ENCODE assay signal across 20 cellular contexts in the genomic region with DNA sequence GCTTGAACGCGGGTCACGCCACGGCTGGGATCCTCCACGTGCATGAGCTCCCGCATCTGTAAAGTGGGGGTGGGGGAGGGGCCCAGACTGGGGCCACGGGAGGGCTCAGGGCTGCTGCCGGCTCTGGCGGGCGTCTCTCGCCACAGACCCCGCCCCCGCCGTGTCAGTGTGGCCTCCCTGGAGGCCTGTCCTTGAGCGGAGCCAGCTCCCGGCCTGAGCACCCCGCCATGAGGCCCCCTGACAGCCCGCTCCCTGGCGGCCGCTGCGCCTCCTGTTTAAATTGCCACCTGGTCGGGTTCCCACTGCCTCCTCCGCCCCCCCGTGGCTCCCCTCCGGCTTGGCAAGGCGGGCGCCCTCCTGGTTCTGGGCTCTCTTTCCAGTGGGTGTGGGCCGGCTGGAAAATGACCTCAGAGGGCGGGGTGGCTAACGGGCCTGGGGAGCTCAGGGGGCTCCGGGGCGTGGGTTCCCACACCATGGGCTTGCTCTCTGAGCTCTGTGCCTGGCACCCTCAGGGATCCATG. TPM values are rescaled to one million over a fixed set of nuclear protein-coding genes. Genes with fewer than 3 reads are reported as not detected.
"Had no signal": no experiment of that assay in that cellular context is flagged by ENCODE, and none has a peak within 500 bp of the region (broad histone marks: within the 10 kb centered on the region; RNA-seq: fewer than 3 reads in every experiment).

No MANE protein-coding gene starts in this region.

- H3K9me3 ChIP-seq: adrenal gland, prostate gland, testis, upper lobe of right lung had no signal

- ATAC-seq: activated CD4-positive, alpha-beta T cell treated with anti-CD3 and anti-CD28 coated beads for 36 hours; activated CD8-positive, alpha-beta T cell treated with anti-CD3 and anti-CD28 coated beads, Interleukin-2, amount 10 ng/mL, durations not matched to agents 7 days and 5 days; esophagus mucosa; left colon; natural killer cell; stimulated activated naive CD8-positive, alpha-beta T cell treated with anti-CD3 and anti-CD28 coated beads, Interleukin-15, amount 100 ng/mL, for 72 hours; upper lobe of right lung had no signal

- H3K36me3 ChIP-seq: adrenal gland, prostate gland, upper lobe of right lung had no signal

- DNase-seq: activated CD4-positive, alpha-beta T cell treated with anti-CD3 and anti-CD28 coated beads for 36 hours; activated CD8-positive, alpha-beta T cell treated with anti-CD3 and anti-CD28 coated beads, Interleukin-2, amount 10 ng/mL, durations not matched to agents 7 days and 5 days; activated naive CD4-positive, alpha-beta T cell treated with anti-CD3 and anti-CD28 coated beads, Interleukin-2, amount 10 ng/mL, durations not matched to agents 7 days and 5 days; adrenal gland; dorsolateral prefrontal cortex; left colon; natural killer cell; occipital lobe; stimulated activated CD4-positive, alpha-beta T cell treated with anti-CD3 and anti-CD28 coated beads, Interleukin-15, amount 100 ng/mL, for 24 hours; stimulated activated CD4-positive, alpha-beta T cell treated with anti-CD3 and anti-CD28 coated beads, Interleukin-4, amount 100 ng/mL, for 24 hours; stimulated activated naive CD8-positive, alpha-beta T cell treated with anti-CD3 and anti-CD28 coated beads, Interleukin-15, amount 100 ng/mL, for 72 hours; T-helper 1 cell; testis; upper lobe of right lung had no signal

- H3K27ac Mint-ChIP-seq: activated CD4-positive, alpha-beta T cell treated with anti-CD3 and anti-CD28 coated beads for 36 hours; activated CD8-positive, alpha-beta T cell treated with anti-CD3 and anti-CD28 coated beads, Interleukin-2, amount 10 ng/mL, durations not matched to agents 7 days and 5 days; activated naive CD4-positive, alpha-beta T cell treated with anti-CD3 and anti-CD28 coated beads, Interleukin-2, amount 10 ng/mL, durations not matched to agents 7 days and 5 days; activated T-helper 2 cell treated with anti-CD3 and anti-CD28 coated beads, Interferon-gamma antibody, Interleukin-2, Interleukin-4, amounts not matched to agents 10 μg/mL and 5 μg/mL and 100 μg/mL, durations not matched to agents 14 hours and 24 hours and 36 hours; natural killer cell; stimulated activated naive CD8-positive, alpha-beta T cell treated with anti-CD3 and anti-CD28 coated beads, Interleukin-15, amount 100 ng/mL, for 72 hours had no signal

- H3K27ac ChIP-seq: adrenal gland, prostate gland, testis, upper lobe of right lung, VCaP had no signal

- H3K27me3 ChIP-seq: adrenal gland, dorsolateral prefrontal cortex, testis had no signal

- H3K4me1 Mint-ChIP-seq: activated CD4-positive, alpha-beta T cell treated with anti-CD3 and anti-CD28 coated beads for 36 hours; activated naive CD4-positive, alpha-beta T cell treated with anti-CD3 and anti-CD28 coated beads, Interleukin-2, amount 10 ng/mL, durations not matched to agents 7 days and 5 days; natural killer cell had no signal

- H3K4me3 ChIP-seq: adrenal gland, dorsolateral prefrontal cortex, prostate gland, testis, upper lobe of right lung had no signal

- H3K27me3 Mint-ChIP-seq: brain had no signal

- H3K4me1 ChIP-seq: adrenal gland, prostate gland, upper lobe of right lung had no signal

- H3K9me3 Mint-ChIP-seq: activated naive CD4-positive, alpha-beta T cell treated with anti-CD3 and anti-CD28 coated beads, Interleukin-2, amount 10 ng/mL, durations not matched to agents 7 days and 5 days; activated T-helper 2 cell treated with anti-CD3 and anti-CD28 coated beads, Interferon-gamma antibody, Interleukin-2, Interleukin-4, amounts not matched to agents 10 μg/mL and 5 μg/mL and 100 μg/mL, durations not matched to agents 14 hours and 24 hours and 36 hours; natural killer cell; stimulated activated naive CD8-positive, alpha-beta T cell treated with anti-CD3 and anti-CD28 coated beads, Interleukin-15, amount 100 ng/mL, for 72 hours had no signal

- H3K4me3 Mint-ChIP-seq: activated CD4-positive, alpha-beta T cell treated with anti-CD3 and anti-CD28 coated beads for 36 hours; activated CD8-positive, alpha-beta T cell treated with anti-CD3 and anti-CD28 coated beads, Interleukin-2, amount 10 ng/mL, durations not matched to agents 7 days and 5 days; activated naive CD4-positive, alpha-beta T cell treated with anti-CD3 and anti-CD28 coated beads, Interleukin-2, amount 10 ng/mL, durations not matched to agents 7 days and 5 days; brain; natural killer cell; stimulated activated naive CD8-positive, alpha-beta T cell treated with anti-CD3 and anti-CD28 coated beads, Interleukin-15, amount 100 ng/mL, for 72 hours had no signal

- H3K36me3 Mint-ChIP-seq: activated naive CD4-positive, alpha-beta T cell treated with anti-CD3 and anti-CD28 coated beads, Interleukin-2, amount 10 ng/mL, durations not matched to agents 7 days and 5 days; brain; natural killer cell had no signal

RNA-seq across cellular contexts. Expression of gene SSTR5, which starts 42.1 kb away (rescaled TPM):
- total RNA-seq: activated CD4-positive, alpha-beta T cell treated with anti-CD3 and anti-CD28 coated beads for 36 hours; activated CD8-positive, alpha-beta T cell treated with anti-CD3 and anti-CD28 coated beads, Interleukin-2, amount 10 ng/mL, durations not matched to agents 7 days and 5 days; activated T-helper 2 cell treated with anti-CD3 and anti-CD28 coated beads, Interferon-gamma antibody, Interleukin-2, Interleukin-4, amounts not matched to agents 10 μg/mL and 5 μg/mL and 100 μg/mL, durations not matched to agents 14 hours and 24 hours and 36 hours; chondrocyte; esophagus mucosa; natural killer cell; upper lobe of right lung had no signal

RNA-seq across cellular contexts. Expression of gene SOX8, which starts 48.9 kb away (rescaled TPM):
- total RNA-seq: activated CD8-positive, alpha-beta T cell treated with anti-CD3 and anti-CD28 coated beads, Interleukin-2, amount 10 ng/mL, durations not matched to agents 7 days and 5 days; natural killer cell had no signal
